ENCODE assay signal across 8 cellular contexts in the genomic region with DNA sequence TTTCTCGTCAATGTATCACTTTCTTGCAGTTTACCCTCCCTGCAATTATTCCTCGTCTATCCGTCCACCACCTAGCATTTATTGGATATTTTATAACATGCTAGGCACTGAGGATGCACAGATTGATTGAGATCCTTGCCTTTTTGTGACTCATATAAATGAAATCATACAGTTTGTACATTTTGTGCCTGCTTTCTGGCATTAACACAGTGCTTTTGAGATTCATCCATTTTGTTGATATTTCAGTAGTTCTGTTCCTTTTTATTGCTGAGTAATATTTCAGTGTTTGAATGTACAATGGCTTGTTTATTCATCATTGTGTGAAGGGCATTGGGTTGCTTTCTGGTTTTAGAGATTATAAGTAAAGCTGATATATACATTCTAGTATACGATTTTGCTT. TPM values are rescaled to one million over a fixed set of nuclear protein-coding genes. Genes with fewer than 3 reads are reported as not detected.
A peak's percentile ranks its signal among the peaks of the same experiment; 100 is the strongest.
DNase-seq lines count a peak whose midpoint lies in the region; ATAC-seq and TF ChIP-seq lines count a peak whose summit lies in the region.

No MANE protein-coding gene starts in this region.

- H3K27me3 ChIP-seq in iPS-20b (ENCODE audit: insufficient read depth, low read length), result no peaks in the 10 kb centered on the region; the same call in 1 of the 2 replicates
- no peaks in the 10 kb centered on the region for H3K27me3 ChIP-seq in stomach smooth muscle (ENCODE audit: control insufficient read depth in 1 of 2, insufficient read depth in 2 of 2, low read length in 2 of 2)

- H3K27ac ChIP-seq in iPS-20b (ENCODE audit: low read length) (no peak overlapping the region), stomach smooth muscle (ENCODE audit: low read length) (no peak overlapping the region)

- H3K9ac ChIP-seq in iPS-20b (ENCODE audit: low read depth, low read length) (peak overlapping the region; percentile 88; the same call in 1 of the 2 replicates), stomach smooth muscle (ENCODE audit: low read length in 2 of 2) (peak overlapping the region; percentile 66 to 69)

- intact Hi-C loops in mucosa of descending colon (cut with DNase I, micrococcal nuclease), result loop anchor here in 1 of 2 donors (10.0 kb wide), 1 partner anchor 130 kb away; no protein-coding TSS in a partner anchor

- H3K4me1 Mint-ChIP-seq in T-helper 2 cell treated with Interferon-gamma antibody and Interleukin-4, amounts not matched to agents 5 μg/mL and 100 μg/mL, for 36 hours (ENCODE audit: low read depth), result peaks cover 20% of the 10 kb centered on the region

- H3K27me3 Mint-ChIP-seq in T-helper 2 cell treated with Interferon-gamma antibody and Interleukin-4, amounts not matched to agents 5 μg/mL and 100 μg/mL, for 36 hours (ENCODE audit: low read depth), result no peaks in the 10 kb centered on the region

- H3K4me3 ChIP-seq in iPS-20b (ENCODE audit: low read length), result peak overlapping the region; percentile 92
- peak overlapping the region; percentile 73 to 96 for H3K4me3 ChIP-seq in stomach smooth muscle (ENCODE audit: low read length in 2 of 2)
- H3K4me3 ChIP-seq in mucosa of descending colon, result no peak overlapping the region

- no peak for DNase-seq in T-helper 2 cell treated with Interferon-gamma antibody and Interleukin-4, amounts not matched to agents 5 μg/mL and 100 μg/mL, for 36 hours (ENCODE audit: low spot score)
- DNase-seq in T-helper 2 cell, result no peak
- DNase-seq in activated naive CD4-positive, alpha-beta T cell treated with anti-CD3 and anti-CD28 coated beads, Interleukin-2, amount 50 U/mL, for 72 hours (ENCODE audit: low spot score in 2 of 2), result no peak
- DNase-seq in mucosa of descending colon, result no peak

- peak overlapping the region; percentile 97 for H3K4me3 Mint-ChIP-seq in T-helper 2 cell treated with Interferon-gamma antibody and Interleukin-4, amounts not matched to agents 5 μg/mL and 100 μg/mL, for 36 hours

- H3K9me3 ChIP-seq in iPS-20b (ENCODE audit: insufficient read depth, low read depth, low read length) (no peaks in the 10 kb centered on the region), stomach smooth muscle (ENCODE audit: control insufficient read depth in 2 of 2, low read length in 2 of 2) (no peaks in the 10 kb centered on the region), mucosa of descending colon (no peaks in the 10 kb centered on the region)

- ATAC-seq in activated naive CD4-positive, alpha-beta T cell treated with anti-CD3 and anti-CD28 coated beads, Interleukin-2, amount 50 U/mL, for 72 hours, result no peak
- ATAC-seq in mucosa of descending colon, result no peak
- ATAC-seq in HG03108 (IDR thresholded peaks at IDR 0.05; ENCODE audit: unreplicated experiment), result no peak
- no peak for ATAC-seq in HG02973 (IDR thresholded peaks at IDR 0.05; ENCODE audit: unreplicated experiment)

- peak overlapping the region; percentile 94 for H3K27ac Mint-ChIP-seq in T-helper 2 cell treated with Interferon-gamma antibody and Interleukin-4, amounts not matched to agents 5 μg/mL and 100 μg/mL, for 36 hours
- H3K27ac Mint-ChIP-seq in activated naive CD4-positive, alpha-beta T cell treated with anti-CD3 and anti-CD28 coated beads, Interleukin-2, amount 50 U/mL, for 72 hours, result peak overlapping the region; percentile 98 to 99

- H3K9me3 Mint-ChIP-seq in T-helper 2 cell treated with Interferon-gamma antibody and Interleukin-4, amounts not matched to agents 5 μg/mL and 100 μg/mL, for 36 hours, result peaks cover 7% of the 10 kb centered on the region
- no peaks in the 10 kb centered on the region for H3K9me3 Mint-ChIP-seq in activated naive CD4-positive, alpha-beta T cell treated with anti-CD3 and anti-CD28 coated beads, Interleukin-2, amount 50 U/mL, for 72 hours

- H3K36me3 Mint-ChIP-seq in T-helper 2 cell treated with Interferon-gamma antibody and Interleukin-4, amounts not matched to agents 5 μg/mL and 100 μg/mL, for 36 hours (ENCODE audit: low read depth), result no peaks in the 10 kb centered on the region
- H3K36me3 Mint-ChIP-seq in activated naive CD4-positive, alpha-beta T cell treated with anti-CD3 and anti-CD28 coated beads, Interleukin-2, amount 50 U/mL, for 72 hours, result peaks cover 0 to 4% of the 10 kb centered on the region in 2 donors

- H3K36me3 ChIP-seq in iPS-20b (ENCODE audit: insufficient read depth, low read depth, low read length) (no peaks in the 10 kb centered on the region), stomach smooth muscle (ENCODE audit: control insufficient read depth in 2 of 2, insufficient read depth in 2 of 2, low read length in 2 of 2) (no peaks in the 10 kb centered on the region), mucosa of descending colon (ENCODE audit: low read depth) (no peaks in the 10 kb centered on the region)

- H3K4me1 ChIP-seq in iPS-20b (ENCODE audit: insufficient read depth, low read length) (peaks cover 5% of the 10 kb centered on the region; the same call in 1 of the 2 replicates), stomach smooth muscle (ENCODE audit: control insufficient read depth, insufficient read depth, low read length) (peaks cover 4% of the 10 kb centered on the region), mucosa of descending colon (ENCODE audit: low read depth) (peaks cover 5% of the 10 kb centered on the region)

- TF ChIP-seq CTCF in mucosa of descending colon (IDR thresholded peaks at IDR 0.05), result no peak

RNA-seq across cellular contexts. Expression of a gene that starts 0.8 kb away (rescaled TPM):
- 1 to 10 TPM; 4.8 to 5.5 TPM for total RNA-seq in activated naive CD4-positive, alpha-beta T cell treated with anti-CD3 and anti-CD28 coated beads, Interleukin-2, amount 50 U/mL, for 72 hours
- 10 to 100 TPM in 1 of 3 donors, 1 to 10 TPM in 2; 3.7 to 11.6 (median 6.8) TPM for total RNA-seq in mucosa of descending colon
